In genomic region chr14:73237786-73238261, GRCh38 we compare ENCODE assay signal across 1 cellular context.
A peak's percentile ranks its signal among the peaks of the same experiment; 100 is the strongest.
TF ChIP-seq lines count a peak whose summit lies in the region.

No MANE protein-coding gene starts in this region.

TF ChIP-seq in WTC11, 78 proteins besides CTCF, POLR2A, EP300 and RAD21 (continued from another document):
- TF ChIP-seq FOXP1 (CRISPR knock-in tag; IDR thresholded peaks at IDR 0.05; ENCODE audit: borderline replicate concordance) = peak; percentile 56; the same call in 1 of the 2 replicates
TF ChIP-seq in WTC11: peak in this region for 7.
